ENCODE assay signal across 13 cellular contexts in genomic region chr3:106242779-106243178, GRCh38.
DNase-seq lines count a peak whose midpoint lies in the region; ATAC-seq, FAIRE-seq and TF ChIP-seq lines count a peak whose summit lies in the region.
"Had no signal": no experiment of that assay in that cellular context is flagged by ENCODE, and none has a peak within 500 bp of the region (broad histone marks: within the 10 kb centered on the region; RNA-seq: fewer than 3 reads in every experiment).

No MANE protein-coding gene starts in this region.

- H3K9me3 ChIP-seq in K562 (replicated peaks; ENCODE audit: control insufficient read depth, insufficient read depth, low read depth, low read length) = no peaks in the 10 kb centered on the region

- no peaks in the 10 kb centered on the region for H4K20me1 ChIP-seq in K562 (replicated peaks; ENCODE audit: control insufficient read depth, insufficient read depth, low read length)

- TF ChIP-seq EP300 in K562 (IDR thresholded peaks at IDR 0.05; ENCODE audit: low read length) = no peak

- H3K27me3 ChIP-seq in K562 (ENCODE audit: control insufficient read depth in 2 of 2, insufficient read depth in 2 of 2, low read length in 2 of 2) = no peaks in the 10 kb centered on the region

- no peaks in the 10 kb centered on the region for H3K4me1 ChIP-seq in K562 (replicated peaks in 1 of 2; ENCODE audit: control insufficient read depth in 2 of 2, insufficient read depth in 2 of 2, low read length in 2 of 2)

- no peak for TF ChIP-seq RAD21 in K562 (CRISPR knock-in tag; conservative IDR thresholded peaks at IDR 0.05 in 1 of 2, IDR thresholded peaks at IDR 0.05 in 1 of 2)

- in situ Hi-C loops in K562 (cut with MboI) = no loop called here

- WGBS in K562 (ENCODE audit: insufficient coverage, low coverage, missing lambda C conversion rate) = 0% methylated on average over 1 of the region's 3 CpGs

- no peaks in the 10 kb centered on the region for H3K9me1 ChIP-seq in K562 (ENCODE audit: control insufficient read depth, insufficient read depth, low read length)

- H3K4me3 ChIP-seq in GM12865 (ENCODE audit: low read depth, low read length) = no peak overlapping the region
- no peak overlapping the region for H3K4me3 ChIP-seq in K562

- peak; percentile 27 for DNase-seq in GM12865 (ENCODE audit: low read depth)
- DNase-seq in K562 (ENCODE audit: extremely low read depth in 1 of 4, low spot score in 3 of 4) = no peak
- no peak for DNase-seq in left ventricle myocardium superior
- no peak for DNase-seq in GM03348 (ENCODE audit: low spot score)
- DNase-seq in activated naive CD4-positive, alpha-beta T cell (lab: John Stamatoyannopoulos, UW) = no peak
- no peak for DNase-seq in RCC 7860 (ENCODE audit: low spot score)
- DNase-seq: foreskin fibroblast, GDM1, NCI-H1694 treated with DMSO at 0.1 percent for 48 hours had no signal

- H3K4me2 ChIP-seq in K562 (ENCODE audit: insufficient read depth, low read length) = no peak overlapping the region

- H3K36me3 ChIP-seq in K562 (ENCODE audit: control insufficient read depth, insufficient read depth, low read length) = no peaks in the 10 kb centered on the region

- FAIRE-seq in K562 (lab: Jason Lieb, UNC) (peak; percentile 6), RCC 7860 (lab: Jason Lieb, UNC) (no peak)
- FAIRE-seq: keratinocyte had no signal

- ATAC-seq in GM19397 (IDR thresholded peaks at IDR 0.05; ENCODE audit: unreplicated experiment) (peak; percentile 52), HG03196 (IDR thresholded peaks at IDR 0.05; ENCODE audit: unreplicated experiment) (peak; percentile 58), K562 (no peak), left ventricle myocardium superior (no peak)
- ATAC-seq: natural killer cell treated with Interleukin-12 subunit alpha and Interleukin-12 subunit beta and Interleukin-15 and Interleukin-18, amount 100 ng/mL, for 72 hours had no signal

- no peak for TF ChIP-seq POLR2A in K562 (conservative IDR thresholded peaks at IDR 0.05)

- no peak overlapping the region for H3K27ac ChIP-seq in K562 (ENCODE audit: extremely low read depth, low read depth, low read length)

- TF ChIP-seq CTCF in GM12865 (IDR thresholded peaks at IDR 0.05; ENCODE audit: insufficient read depth, low read depth, low read length, missing control alignments) (no peak), K562 (IDR thresholded peaks at IDR 0.05 in 2 of 3, conservative IDR thresholded peaks at IDR 0.05 in 1 of 3; ENCODE audit: insufficient read depth in 2 of 3, low read depth in 1 of 3, low read length in 3 of 3) (no peak)

- intact Hi-C loops in K562 (cut with micrococcal nuclease) = no loop called here
- intact Hi-C loops in left ventricle myocardium superior (cut with micrococcal nuclease) = no loop called here

- BruUV-seq in K562 (replicated peaks; lab: Mats Ljungman, UMichigan) = no TSS peak

- CTCF ChIA-PET in K562 (lab: Yijun Ruan, JAX; ENCODE audit: low intra/inter-chr PET ratio) = no interaction called here

- H3K9ac ChIP-seq in K562 (ENCODE audit: insufficient read depth in 1 of 2, low read depth in 2 of 2, low read length in 2 of 2) = no peak overlapping the region

- POLR2A ChIA-PET in K562 (lab: Yijun Ruan, JAX) = no interaction called here

- H2AFZ ChIP-seq in K562 (ENCODE audit: low read depth, low read length) = no peak overlapping the region

- no peaks in the 10 kb centered on the region for H3K79me2 ChIP-seq in K562 (ENCODE audit: control insufficient read depth, insufficient read depth, low read length)

TF ChIP-seq in K562, 482 proteins besides CTCF, POLR2A, EP300 and RAD21:
- no peak for TF ChIP-seq REST (CRISPR knock-in tag; IDR thresholded peaks at IDR 0.05; ENCODE audit: low read depth)
- TF ChIP-seq PHTF2 (CRISPR knock-in tag; IDR thresholded peaks at IDR 0.05) = no peak
- TF ChIP-seq ZNF316 (IDR thresholded peaks at IDR 0.05) = peak; percentile 18; the same call in 1 of the 2 replicates
- no peak for TF ChIP-seq FOXK1 (CRISPR knock-in tag; IDR thresholded peaks at IDR 0.05; ENCODE audit: borderline replicate concordance)
- no peak for TF ChIP-seq GATAD2A (IDR thresholded peaks at IDR 0.05)
- TF ChIP-seq FOXP1 (CRISPR knock-in tag; IDR thresholded peaks at IDR 0.05) = no peak

Comparison
In these comparisons a context has a peak if more than half of its experiments do, and no peak if none do; other contexts are left out.
1. ATAC-seq: peak in GM19397 (single experiment) and HG03196 (single experiment); none in K562 (single experiment) and left ventricle myocardium superior (single experiment).